Comparison of ENCODE assay signal across 8 cellular contexts in the genomic region with DNA sequence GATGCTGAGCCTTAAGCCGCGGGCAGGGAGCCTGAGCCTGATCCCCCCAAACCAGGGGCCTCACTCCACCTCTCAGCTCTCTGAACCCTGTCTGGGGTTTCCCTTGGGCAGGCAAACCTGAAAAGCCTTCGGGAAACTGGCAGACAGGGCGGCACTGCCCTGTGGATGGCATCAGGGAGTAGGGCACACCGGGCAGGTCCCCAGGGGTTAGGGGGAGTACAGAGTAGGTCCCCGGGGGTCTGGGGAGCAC. TPM values are rescaled to one million over a fixed set of nuclear protein-coding genes. Genes with fewer than 3 reads are reported as not detected.
DNase-seq lines count a peak whose midpoint lies in the region; ATAC-seq and TF ChIP-seq lines count a peak whose summit lies in the region.

No MANE protein-coding gene starts in this region.

- peaks cover 5% of the 10 kb centered on the region for H3K4me1 Mint-ChIP-seq in T-helper 2 cell treated with Interferon-gamma antibody and Interleukin-4, amounts not matched to agents 5 μg/mL and 100 μg/mL, for 36 hours (ENCODE audit: low read depth)
- peaks cover 12% of the 10 kb centered on the region for H3K4me1 Mint-ChIP-seq in activated naive CD8-positive, alpha-beta T cell treated with anti-CD3 and anti-CD28 coated beads, Interleukin-2, amount 10 ng/mL, durations not matched to agents 7 days and 5 days

- no peaks in the 10 kb centered on the region for H3K9me3 Mint-ChIP-seq in T-helper 2 cell treated with Interferon-gamma antibody and Interleukin-4, amounts not matched to agents 5 μg/mL and 100 μg/mL, for 36 hours
- H3K9me3 Mint-ChIP-seq in activated naive CD8-positive, alpha-beta T cell treated with anti-CD3 and anti-CD28 coated beads, Interleukin-2, amount 10 ng/mL, durations not matched to agents 7 days and 5 days, result no peaks in the 10 kb centered on the region

- H3K4me3 Mint-ChIP-seq in T-helper 2 cell treated with Interferon-gamma antibody and Interleukin-4, amounts not matched to agents 5 μg/mL and 100 μg/mL, for 36 hours, result peak overlapping the region; percentile 57
- H3K4me3 Mint-ChIP-seq in activated naive CD8-positive, alpha-beta T cell treated with anti-CD3 and anti-CD28 coated beads, Interleukin-2, amount 10 ng/mL, durations not matched to agents 7 days and 5 days, result peak overlapping the region; percentile 59

- H3K27ac Mint-ChIP-seq in T-helper 2 cell treated with Interferon-gamma antibody and Interleukin-4, amounts not matched to agents 5 μg/mL and 100 μg/mL, for 36 hours, result peak overlapping the region; percentile 87
- peak overlapping the region; percentile 84 for H3K27ac Mint-ChIP-seq in activated naive CD8-positive, alpha-beta T cell treated with anti-CD3 and anti-CD28 coated beads, Interleukin-2, amount 10 ng/mL, durations not matched to agents 7 days and 5 days

- H3K27me3 Mint-ChIP-seq in T-helper 2 cell treated with Interferon-gamma antibody and Interleukin-4, amounts not matched to agents 5 μg/mL and 100 μg/mL, for 36 hours (ENCODE audit: low read depth), result no peaks in the 10 kb centered on the region
- no peaks in the 10 kb centered on the region for H3K27me3 Mint-ChIP-seq in activated naive CD8-positive, alpha-beta T cell treated with anti-CD3 and anti-CD28 coated beads, Interleukin-2, amount 10 ng/mL, durations not matched to agents 7 days and 5 days

- intact Hi-C loops in right lobe of liver (cut with DNase I), result no loop called here

- no peak for DNase-seq in T-helper 2 cell treated with Interferon-gamma antibody and Interleukin-4, amounts not matched to agents 5 μg/mL and 100 μg/mL, for 36 hours (ENCODE audit: low spot score)
- DNase-seq in T-helper 2 cell, result no peak
- DNase-seq in activated naive CD8-positive, alpha-beta T cell treated with anti-CD3 and anti-CD28 coated beads, Interleukin-2, amount 10 ng/mL, durations not matched to agents 7 days and 5 days, result no peak
- no peak for DNase-seq in right lobe of liver
- no peak for DNase-seq in thoracic aorta (ENCODE audit: low spot score)
- DNase-seq in NCI-H1092 (lab: John Stamatoyannopoulos, UW), result no peak
- no peak for DNase-seq in H7

- H3K4me1 ChIP-seq in right lobe of liver, result peaks cover 0 to 67% (median 29%) of the 10 kb centered on the region in 4 donors
- peaks cover 20 to 54% of the 10 kb centered on the region in 2 donors for H3K4me1 ChIP-seq in thoracic aorta (ENCODE audit: control insufficient read depth in 1 of 2, low read depth in 2 of 2)

- TF ChIP-seq CTCF in right lobe of liver (IDR thresholded peaks at IDR 0.05), result no peak
- no peak for TF ChIP-seq CTCF in thoracic aorta (IDR thresholded peaks at IDR 0.05)

- H3K36me3 ChIP-seq in right lobe of liver, result peaks cover 0 to 78% (median 26%) of the 10 kb centered on the region in 4 donors
- H3K36me3 ChIP-seq in thoracic aorta, result peaks cover 59% of the 10 kb centered on the region
- H3K36me3 ChIP-seq in H7 (replicated peaks; ENCODE audit: control insufficient read depth, insufficient read depth, low read length), result peaks cover 12% of the 10 kb centered on the region

- H3K9me3 ChIP-seq in right lobe of liver (no peaks in the 10 kb centered on the region), thoracic aorta (no peaks in the 10 kb centered on the region)

- H3K27me3 ChIP-seq in right lobe of liver (no peaks in the 10 kb centered on the region), thoracic aorta (replicated peaks; ENCODE audit: insufficient read depth) (no peaks in the 10 kb centered on the region), H7 (ENCODE audit: control insufficient read depth, insufficient read depth, low read length) (no peaks in the 10 kb centered on the region)

- H3K36me3 Mint-ChIP-seq in T-helper 2 cell treated with Interferon-gamma antibody and Interleukin-4, amounts not matched to agents 5 μg/mL and 100 μg/mL, for 36 hours (ENCODE audit: low read depth), result peaks cover 26% of the 10 kb centered on the region
- H3K36me3 Mint-ChIP-seq in activated naive CD8-positive, alpha-beta T cell treated with anti-CD3 and anti-CD28 coated beads, Interleukin-2, amount 10 ng/mL, durations not matched to agents 7 days and 5 days, result peaks cover 7% of the 10 kb centered on the region

- TF ChIP-seq POLR2A in right lobe of liver (IDR thresholded peaks at IDR 0.05), result no peak

- WGBS in right lobe of liver (ENCODE audit: insufficient coverage, low coverage, low lambda C conversion rate, missing lambda C conversion rate), result no CpG with 5 or more reads among the region's 6 CpGs

- no peak for ATAC-seq in activated naive CD8-positive, alpha-beta T cell treated with anti-CD3 and anti-CD28 coated beads, Interleukin-2, amount 10 ng/mL, durations not matched to agents 7 days and 5 days (ENCODE audit: low read depth)
- ATAC-seq in right lobe of liver (no peak), thoracic aorta (ENCODE audit: insufficient number of reproducible peaks, low FRiP score, low read depth) (no peak), GM18858 (IDR thresholded peaks at IDR 0.05; ENCODE audit: unreplicated experiment) (no peak)

- peak overlapping the region; percentile 83 to 97 (median 93) for H3K27ac ChIP-seq in right lobe of liver
- H3K27ac ChIP-seq in thoracic aorta, result peak overlapping the region; percentile 76 to 88

- H3K4me3 ChIP-seq in right lobe of liver (peak overlapping the region; percentile 14 to 54 (median 45)), thoracic aorta (peak overlapping the region; percentile 54), H7 (ENCODE audit: insufficient read depth, low read depth, low read length) (no peak overlapping the region)

- POLR2A ChIA-PET in activated naive CD8-positive, alpha-beta T cell treated with anti-CD3 and anti-CD28 coated beads, Interleukin-2, amount 10 ng/mL, durations not matched to agents 7 days and 5 days (lab: Charles Lee), result interaction anchor here (2.4 to 4.1 kb wide), 3 partner anchors 8 to 42 kb away, joined by 8 to 48 read pairs (median 32); no protein-coding TSS in a partner anchor

RNA-seq across cellular contexts. Expression of gene MKNK2, which starts 9.7 kb away (rescaled TPM):
- total RNA-seq in activated naive CD8-positive, alpha-beta T cell treated with anti-CD3 and anti-CD28 coated beads, Interleukin-2, amount 10 ng/mL, durations not matched to agents 7 days and 5 days, result 100 to 1,000 TPM; 319 to 341 TPM
- 100 to 1,000 TPM in 4 of 6 experiments, 10 to 100 TPM in 2; 80.5 to 218 (median 117) TPM for total RNA-seq in right lobe of liver
- total RNA-seq in thoracic aorta, result 10 to 100 TPM; 69.7 to 96.3 TPM
- total RNA-seq in H7 (2014; rRNA removed; shearing (Covaris generic)), result 130 and 135 TPM in 2 replicates

RNA-seq across cellular contexts. Expression of gene BTBD2, which starts 25.8 kb away (rescaled TPM):
- 10 to 100 TPM; 55.0 to 61.4 TPM for total RNA-seq in activated naive CD8-positive, alpha-beta T cell treated with anti-CD3 and anti-CD28 coated beads, Interleukin-2, amount 10 ng/mL, durations not matched to agents 7 days and 5 days
- total RNA-seq in right lobe of liver (10 to 100 TPM; 22.2 to 42.6 (median 29.2) TPM), thoracic aorta (100 to 1,000 TPM in 1 of 2 donors, 10 to 100 TPM in 1; 43.2 to 107 TPM)
- total RNA-seq in H7 (2014; rRNA removed; shearing (Covaris generic)), result 126 and 129 TPM in 2 replicates

RNA-seq across cellular contexts. Expression of gene MOB3A, which starts 54.8 kb away (rescaled TPM):
- total RNA-seq in activated naive CD8-positive, alpha-beta T cell treated with anti-CD3 and anti-CD28 coated beads, Interleukin-2, amount 10 ng/mL, durations not matched to agents 7 days and 5 days, result 100 to 1,000 TPM; 190 to 200 TPM
- 10 to 100 TPM in 4 of 6 experiments, 1 to 10 TPM in 2; 8.3 to 13.8 (median 10.8) TPM for total RNA-seq in right lobe of liver
- total RNA-seq in thoracic aorta, result 10 to 100 TPM; 37.8 to 50.9 TPM
- 7.7 and 8.9 TPM in 2 replicates for total RNA-seq in H7 (2014; rRNA removed; shearing (Covaris generic))

RNA-seq across cellular contexts. Expression of gene IZUMO4, which starts 55.4 kb away (rescaled TPM):
- 10 to 100 TPM; 16.0 to 17.7 TPM for total RNA-seq in activated naive CD8-positive, alpha-beta T cell treated with anti-CD3 and anti-CD28 coated beads, Interleukin-2, amount 10 ng/mL, durations not matched to agents 7 days and 5 days
- 1 to 10 TPM in 5 of 6 experiments, not detected in 1; 1.2 to 6.9 (median 4.2) TPM for total RNA-seq in right lobe of liver
- 1 to 10 TPM; 3.1 to 6.1 TPM for total RNA-seq in thoracic aorta
- total RNA-seq in H7 (2014; rRNA removed; shearing (Covaris generic)), result 0.80 and 0.81 TPM in 2 replicates
